21 cellular contexts compared by ENCODE assay signal in the genomic region with DNA sequence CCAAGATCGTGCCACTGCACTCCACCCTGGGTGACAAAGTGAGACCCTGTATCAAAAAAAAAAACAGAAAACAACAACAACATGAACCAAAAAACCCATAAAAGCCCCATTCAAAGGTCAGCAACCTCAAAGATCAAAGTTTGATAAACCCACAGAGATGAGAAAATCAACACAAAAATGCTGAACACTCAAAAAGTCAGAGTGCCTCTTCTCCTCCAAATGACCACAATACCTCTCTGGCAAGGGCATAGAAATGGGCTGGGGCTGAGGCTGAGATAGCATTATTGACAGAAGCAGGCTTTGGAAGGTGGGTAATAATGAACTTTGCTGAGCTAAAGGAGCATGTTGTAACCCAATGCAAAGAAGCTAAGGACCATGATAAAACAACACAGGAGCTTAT.
"Had no signal": no experiment of that assay in that cellular context is flagged by ENCODE, and none has a peak within 500 bp of the region (broad histone marks: within the 10 kb centered on the region; RNA-seq: fewer than 3 reads in every experiment).

No MANE protein-coding gene starts in this region.

- DNase-seq: Kasumi-1, KG1, MV-4-11, NCI-H1048, NCI-H1105, NCI-H1417, NCI-H1436 treated with DMSO at 0.1 percent for 48 hours, NCI-H1694, NCI-H187 treated with DMSO at 0.1 percent for 48 hours, NCI-H2029 treated with DMSO at 0.1 percent for 48 hours, NCI-H2171 treated with DMSO at 0.1 percent for 48 hours, NCI-H524, NCI-H69, NCI-H774, SHP77, SK-N-SH, SW 1271 had no signal

- H3K4me2 ChIP-seq: SK-N-SH had no signal

- ATAC-seq: Panc1 had no signal

- H3K9me2 ChIP-seq: SK-N-SH had no signal

- H3K27ac ChIP-seq: HL-60, RWPE1 had no signal

- FAIRE-seq: HTR-8/SVneo had no signal

- H3K9ac ChIP-seq: SK-N-SH had no signal
